Comparison of ENCODE assay signal across 10 cellular contexts in the genomic region with DNA sequence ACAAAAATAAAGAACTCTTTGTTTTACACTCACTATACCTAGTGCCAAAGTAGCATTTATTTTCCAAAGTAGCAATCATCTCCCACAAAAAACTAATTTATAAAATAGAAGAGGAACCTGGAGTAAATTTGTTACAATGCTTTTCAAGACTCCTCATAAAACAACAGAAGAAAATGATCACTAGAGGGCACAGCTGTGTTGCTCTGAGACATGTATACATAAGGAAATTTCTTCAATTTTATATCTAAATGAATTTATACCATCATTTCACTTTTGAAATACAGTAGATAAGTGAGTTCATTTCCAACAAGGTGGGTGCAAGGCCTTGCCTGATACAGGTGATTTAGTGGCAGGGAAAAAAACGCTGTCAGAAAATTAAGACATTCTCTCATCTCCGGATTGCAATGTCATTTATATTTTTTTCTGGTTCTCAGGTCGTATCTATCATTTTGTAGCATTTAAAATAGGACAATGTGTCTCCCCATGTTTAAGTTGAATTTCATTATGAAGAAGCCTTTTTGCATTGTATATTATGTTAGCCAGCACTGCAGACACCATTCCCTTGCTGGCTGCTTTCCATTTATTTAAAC. TPM values are rescaled to one million over a fixed set of nuclear protein-coding genes. Genes with fewer than 3 reads are reported as not detected.
DNase-seq lines count a peak whose midpoint lies in the region; ATAC-seq and TF ChIP-seq lines count a peak whose summit lies in the region.
"Had no signal": no experiment of that assay in that cellular context is flagged by ENCODE, and none has a peak within 500 bp of the region (broad histone marks: within the 10 kb centered on the region; RNA-seq: fewer than 3 reads in every experiment).

No MANE protein-coding gene starts in this region.

- peak; percentile 56 for TF ChIP-seq CTCF in epithelial cell of esophagus (IDR thresholded peaks at IDR 0.05; ENCODE audit: insufficient read depth, low read depth, low read length, missing control alignments)

- no peak overlapping the region for H3K4me3 ChIP-seq in epithelial cell of esophagus (ENCODE audit: low read length)
- H3K4me3 ChIP-seq: BLaER1 treated with 17β-estradiol and CSF1 and Interleukin-3, amounts not matched to agents 10 nM and 100 nM had no signal

- DNase-seq in NCI-H1436 (lab: John Stamatoyannopoulos, UW) = peak; percentile 22
- no peak for DNase-seq in NCI-H1436 treated with DMSO at 0.1 percent for 48 hours (lab: John Stamatoyannopoulos, UW)
- peak; percentile 23 for DNase-seq in NCI-H146 treated with DMSO at 0.1 percent for 48 hours (lab: John Stamatoyannopoulos, UW; ENCODE audit: unreplicated experiment)
- peak; percentile 53 for DNase-seq in epithelial cell of esophagus (ENCODE audit: low read depth)
- DNase-seq in renal cortical epithelial cell (ENCODE audit: low read depth) = peak; percentile 54
- DNase-seq in GOT3 (lab: John Stamatoyannopoulos, UW) = no peak
- no peak for DNase-seq in posterior cingulate gyrus
- DNase-seq: effector memory CD4-positive, alpha-beta T cell had no signal

- no peak for ATAC-seq in HG03521 (IDR thresholded peaks at IDR 0.05; ENCODE audit: unreplicated experiment)

- intact Hi-C loops in posterior cingulate gyrus (cut with DNase I) = loop anchor here (2.0 kb wide), 1 partner anchor 157 kb away; no protein-coding TSS in a partner anchor

RNA-seq across cellular contexts. Expression of a gene that starts 25.3 kb away (rescaled TPM):
- total RNA-seq in renal cortical epithelial cell = under 0.01 and 0.80 TPM in 2 replicates

Comparison
In these comparisons a context has a peak if more than half of its experiments do, and no peak if none do; other contexts are left out.
1. DNase-seq: peak in NCI-H1436 (single experiment), NCI-H146 treated with DMSO at 0.1 percent for 48 hours (single experiment), epithelial cell of esophagus (single experiment) and renal cortical epithelial cell (single experiment); none in NCI-H1436 treated with DMSO at 0.1 percent for 48 hours (single experiment), GOT3 (single experiment) and posterior cingulate gyrus (0 of 10).